ENCODE assay signal across 18 cellular contexts in the genomic region with DNA sequence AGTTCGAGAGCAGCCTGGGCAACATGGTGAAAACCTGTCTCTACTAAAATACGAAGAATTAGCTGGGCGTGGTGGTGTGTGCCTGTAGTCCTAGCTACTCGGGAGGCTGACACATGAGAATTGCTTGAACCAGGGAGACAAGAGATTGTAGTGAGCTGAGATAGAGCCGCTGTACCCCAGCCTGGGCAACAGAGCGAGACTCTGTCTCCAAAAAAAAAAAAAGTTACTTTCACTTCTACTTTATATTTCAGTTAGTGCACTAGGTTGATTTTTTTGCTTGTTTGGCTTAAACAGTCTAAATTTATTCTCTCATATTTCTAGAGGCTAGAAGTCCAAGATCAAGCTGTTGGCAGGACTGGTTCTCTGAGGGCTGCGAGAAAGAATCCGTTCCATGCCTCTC. TPM values are rescaled to one million over a fixed set of nuclear protein-coding genes. Genes with fewer than 3 reads are reported as not detected.
"Had no signal": no experiment of that assay in that cellular context is flagged by ENCODE, and none has a peak within 500 bp of the region (broad histone marks: within the 10 kb centered on the region; RNA-seq: fewer than 3 reads in every experiment).

No MANE protein-coding gene starts in this region.

- H3K4me1 ChIP-seq: colonic mucosa, neural progenitor cell, vagina had no signal

- H3K36me3 ChIP-seq: colonic mucosa, neural progenitor cell, ovary had no signal

- DNase-seq: activated CD4-positive, alpha-beta T cell treated with anti-CD3 and anti-CD28 coated beads for 4 hours; activated CD8-positive, alpha-beta memory T cell treated with anti-CD3 and anti-CD28 coated beads, Interleukin-2, amount 50 U/mL, for 4 hours; activated CD8-positive, alpha-beta T cell treated with anti-CD3 and anti-CD28 coated beads for 36 hours; activated naive CD4-positive, alpha-beta T cell treated with anti-CD3 and anti-CD28 coated beads for 36 hours; adrenal gland; caudate nucleus; colonic mucosa; foreskin melanocyte; kidney; left ventricle myocardium superior; stimulated activated CD4-positive, alpha-beta T cell treated with anti-CD3 and anti-CD28 coated beads, Interleukin-4, amount 100 ng/mL, for 1 hour; stimulated activated CD8-positive, alpha-beta memory T cell treated with anti-CD3 and anti-CD28 coated beads, Interleukin-4, amount 100 ng/mL, for 48 hours; stomach had no signal

- H3K27me3 ChIP-seq: adrenal gland, colonic mucosa, ovary, stomach, vagina had no signal

- H3K4me3 ChIP-seq: adrenal gland, colonic mucosa, neural progenitor cell, ovary, stomach, vagina had no signal

- H3K9me3 ChIP-seq: adrenal gland, colonic mucosa, ovary, stomach, vagina had no signal

- H2AFZ ChIP-seq: neural progenitor cell had no signal

- H3K4me3 Mint-ChIP-seq: activated CD8-positive, alpha-beta T cell treated with anti-CD3 and anti-CD28 coated beads for 36 hours; activated naive CD4-positive, alpha-beta T cell treated with anti-CD3 and anti-CD28 coated beads for 36 hours; neural progenitor cell had no signal

- H3K4me2 ChIP-seq: neural progenitor cell had no signal

- FAIRE-seq: endothelial cell of umbilical vein, kidney had no signal

- H3K4me1 Mint-ChIP-seq: neural progenitor cell had no signal

- H3K9me3 Mint-ChIP-seq: activated CD8-positive, alpha-beta T cell treated with anti-CD3 and anti-CD28 coated beads for 36 hours; activated naive CD4-positive, alpha-beta T cell treated with anti-CD3 and anti-CD28 coated beads for 36 hours; neural progenitor cell had no signal

- H3K27ac ChIP-seq: adrenal gland, colonic mucosa, neural progenitor cell, ovary, stomach, vagina, VCaP had no signal

- H3K27me3 Mint-ChIP-seq: activated CD8-positive, alpha-beta T cell treated with anti-CD3 and anti-CD28 coated beads for 36 hours had no signal

- H3K27ac Mint-ChIP-seq: activated CD8-positive, alpha-beta T cell treated with anti-CD3 and anti-CD28 coated beads for 36 hours; activated naive CD4-positive, alpha-beta T cell treated with anti-CD3 and anti-CD28 coated beads for 36 hours; neural progenitor cell had no signal

- ATAC-seq: activated CD8-positive, alpha-beta T cell treated with anti-CD3 and anti-CD28 coated beads for 36 hours; left ventricle myocardium superior had no signal

RNA-seq across cellular contexts. Expression of a gene that starts 19.5 kb away (rescaled TPM):
- total RNA-seq: endothelial cell of umbilical vein, left ventricle myocardium superior had no signal
- polyA plus RNA-seq: endothelial cell of umbilical vein had no signal
